In the genomic region with DNA sequence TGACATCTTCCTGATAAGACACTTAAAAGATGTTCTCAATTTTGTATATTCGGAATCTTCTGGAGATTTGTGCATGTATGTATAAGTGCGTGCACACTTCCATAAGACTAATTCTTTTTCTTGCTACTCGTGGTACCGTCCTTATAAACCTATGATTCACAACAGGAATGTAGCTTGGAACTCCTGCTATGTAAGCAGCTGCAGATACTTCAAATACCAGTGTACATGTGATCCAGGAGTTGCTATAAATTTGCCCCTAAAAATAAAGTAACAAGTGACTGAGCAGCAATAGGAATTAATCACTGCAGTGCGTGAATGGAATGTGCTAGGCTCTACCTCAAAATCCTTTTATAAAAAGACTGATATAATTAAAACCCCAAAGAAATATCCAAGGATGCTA, we compare ENCODE assay signal across 13 cellular contexts.
A peak's percentile ranks its signal among the peaks of the same experiment; 100 is the strongest.
DNase-seq lines count a peak whose midpoint lies in the region; ATAC-seq and TF ChIP-seq lines count a peak whose summit lies in the region.
"Had no signal": no experiment of that assay in that cellular context is flagged by ENCODE, and none has a peak within 500 bp of the region (broad histone marks: within the 10 kb centered on the region; RNA-seq: fewer than 3 reads in every experiment).

No MANE protein-coding gene starts in this region.

- no peaks in the 10 kb centered on the region for H3K27me3 ChIP-seq in spleen (replicated peaks in 1 of 7)

- H3K27ac ChIP-seq in spleen = no peak overlapping the region

- intact Hi-C loops in CD14-positive monocyte (cut with micrococcal nuclease) = no loop called here
- intact Hi-C loops in spleen (cut with DNase I; ENCODE audit: low total_unique reads) = no loop called here

- H3K9me3 Mint-ChIP-seq in CD14-positive monocyte = peaks cover 8 to 16% (median 13%) of the 10 kb centered on the region in 7 donors
- peaks cover 20% of the 10 kb centered on the region for H3K9me3 Mint-ChIP-seq in activated CD8-positive, alpha-beta T cell treated with anti-CD3 and anti-CD28 coated beads, Interleukin-2, amount 10 ng/mL, durations not matched to agents 7 days and 5 days (ENCODE audit: insufficient read depth)
- H3K9me3 Mint-ChIP-seq in activated naive CD4-positive, alpha-beta T cell treated with anti-CD3 and anti-CD28 coated beads, Interleukin-2, amount 10 ng/mL, durations not matched to agents 7 days and 5 days = peaks cover 30% of the 10 kb centered on the region

- no peaks in the 10 kb centered on the region for H3K4me1 ChIP-seq in spleen

- no peak overlapping the region for H3K4me3 ChIP-seq in spleen
- H3K4me3 ChIP-seq: K562 had no signal

- H3K9me3 ChIP-seq in spleen = peaks cover 0 to 31% (median 13%) of the 10 kb centered on the region in 8 donors

- no peak for TF ChIP-seq CTCF in CD14-positive monocyte (IDR thresholded peaks at IDR 0.05)
- TF ChIP-seq CTCF in spleen (IDR thresholded peaks at IDR 0.05 in 8 of 11, conservative IDR thresholded peaks at IDR 0.05 in 3 of 11) = no peak

- H3K27me3 Mint-ChIP-seq in CD14-positive monocyte (ENCODE audit: low read depth in 3 of 3) = peaks cover 0 to 2% (median 0%) of the 10 kb centered on the region in 3 donors
- no peaks in the 10 kb centered on the region for H3K27me3 Mint-ChIP-seq in activated CD8-positive, alpha-beta T cell treated with anti-CD3 and anti-CD28 coated beads, Interleukin-2, amount 10 ng/mL, durations not matched to agents 7 days and 5 days (ENCODE audit: low read depth)
- no peaks in the 10 kb centered on the region for H3K27me3 Mint-ChIP-seq in activated naive CD4-positive, alpha-beta T cell treated with anti-CD3 and anti-CD28 coated beads, Interleukin-2, amount 10 ng/mL, durations not matched to agents 7 days and 5 days

- no peak overlapping the region for H3K27ac Mint-ChIP-seq in CD14-positive monocyte
- H3K27ac Mint-ChIP-seq in activated CD8-positive, alpha-beta T cell treated with anti-CD3 and anti-CD28 coated beads, Interleukin-2, amount 10 ng/mL, durations not matched to agents 7 days and 5 days = no peak overlapping the region
- H3K27ac Mint-ChIP-seq in activated naive CD4-positive, alpha-beta T cell treated with anti-CD3 and anti-CD28 coated beads, Interleukin-2, amount 10 ng/mL, durations not matched to agents 7 days and 5 days = no peak overlapping the region
- H3K27ac Mint-ChIP-seq: stimulated activated effector memory CD8-positive, alpha-beta T cell treated with anti-CD3 and anti-CD28 coated beads, Interleukin-12 subunit alpha, Interleukin-12 subunit beta, amount 100 ng/mL, for 72 hours had no signal

- H3K36me3 Mint-ChIP-seq in CD14-positive monocyte = peaks cover 0 to 2% of the 10 kb centered on the region in 2 donors
- H3K36me3 Mint-ChIP-seq in activated CD8-positive, alpha-beta T cell treated with anti-CD3 and anti-CD28 coated beads, Interleukin-2, amount 10 ng/mL, durations not matched to agents 7 days and 5 days (ENCODE audit: low read depth) = peaks cover 34% of the 10 kb centered on the region
- peaks cover 19% of the 10 kb centered on the region for H3K36me3 Mint-ChIP-seq in activated naive CD4-positive, alpha-beta T cell treated with anti-CD3 and anti-CD28 coated beads, Interleukin-2, amount 10 ng/mL, durations not matched to agents 7 days and 5 days
- H3K36me3 Mint-ChIP-seq: stimulated activated effector memory CD8-positive, alpha-beta T cell treated with anti-CD3 and anti-CD28 coated beads, Interleukin-12 subunit alpha, Interleukin-12 subunit beta, amount 100 ng/mL, for 72 hours had no signal

- no peak for ATAC-seq in activated CD8-positive, alpha-beta T cell treated with anti-CD3 and anti-CD28 coated beads, Interleukin-2, amount 10 ng/mL, durations not matched to agents 7 days and 5 days
- ATAC-seq: K562; stimulated activated effector memory CD8-positive, alpha-beta T cell treated with anti-CD3 and anti-CD28 coated beads, Interleukin-12 subunit alpha, Interleukin-12 subunit beta, amount 100 ng/mL, for 72 hours had no signal

- CTCF ChIA-PET in activated CD8-positive, alpha-beta T cell treated with anti-CD3 and anti-CD28 coated beads, Interleukin-2, amount 10 ng/mL, durations not matched to agents 7 days and 5 days (lab: Charles Lee) = interaction anchor here (1.4 to 1.5 kb wide), 2 partner anchors 24 to 45 kb away, joined by 4 to 5 read pairs; no protein-coding TSS in a partner anchor
- CTCF ChIA-PET in activated naive CD4-positive, alpha-beta T cell treated with anti-CD3 and anti-CD28 coated beads, Interleukin-2, amount 10 ng/mL, durations not matched to agents 7 days and 5 days (lab: Charles Lee) = interaction anchor here (0.8 kb wide), 1 partner anchor 47 kb away, joined by 3 read pairs; no protein-coding TSS in a partner anchor

- in situ Hi-C loops in Caki2 (cut with HindIII; ENCODE audit: low pct_unique_long_range_greater_than_20kb, low sequenced_read_pairs) = no loop called here

- peak; percentile 30 for DNase-seq in Caki2 (ENCODE audit: low read depth)
- peak; percentile 34 for DNase-seq in RPMI7951 (ENCODE audit: low read depth)
- peak; percentile 31 for DNase-seq in fibroblast of gingiva (ENCODE audit: low read depth)
- DNase-seq in non-pigmented ciliary epithelial cell (ENCODE audit: low read depth) = peak; percentile 89
- DNase-seq in CD14-positive monocyte (ENCODE audit: low spot score) = no peak
- no peak for DNase-seq in activated CD8-positive, alpha-beta T cell treated with anti-CD3 and anti-CD28 coated beads, Interleukin-2, amount 10 ng/mL, durations not matched to agents 7 days and 5 days
- no peak for DNase-seq in activated naive CD4-positive, alpha-beta T cell treated with anti-CD3 and anti-CD28 coated beads, Interleukin-2, amount 10 ng/mL, durations not matched to agents 7 days and 5 days
- DNase-seq in spleen = no peak
- DNase-seq: H7, NCI-H2081, T1000 had no signal

- WGBS in spleen, 5 donors = 80 to 87% (median 82%) methylated on average over 5 of the region's 5 CpGs

- H3K4me3 Mint-ChIP-seq in CD14-positive monocyte = no peak overlapping the region
- no peak overlapping the region for H3K4me3 Mint-ChIP-seq in activated CD8-positive, alpha-beta T cell treated with anti-CD3 and anti-CD28 coated beads, Interleukin-2, amount 10 ng/mL, durations not matched to agents 7 days and 5 days
- no peak overlapping the region for H3K4me3 Mint-ChIP-seq in activated naive CD4-positive, alpha-beta T cell treated with anti-CD3 and anti-CD28 coated beads, Interleukin-2, amount 10 ng/mL, durations not matched to agents 7 days and 5 days
- H3K4me3 Mint-ChIP-seq: stimulated activated effector memory CD8-positive, alpha-beta T cell treated with anti-CD3 and anti-CD28 coated beads, Interleukin-12 subunit alpha, Interleukin-12 subunit beta, amount 100 ng/mL, for 72 hours had no signal

- no peak for TF ChIP-seq POLR2A in spleen (IDR thresholded peaks at IDR 0.05)

- POLR2A ChIA-PET in activated CD8-positive, alpha-beta T cell treated with anti-CD3 and anti-CD28 coated beads, Interleukin-2, amount 10 ng/mL, durations not matched to agents 7 days and 5 days (lab: Charles Lee) = no interaction called here

- H3K4me1 Mint-ChIP-seq in CD14-positive monocyte = no peaks in the 10 kb centered on the region
- H3K4me1 Mint-ChIP-seq in activated CD8-positive, alpha-beta T cell treated with anti-CD3 and anti-CD28 coated beads, Interleukin-2, amount 10 ng/mL, durations not matched to agents 7 days and 5 days (ENCODE audit: low read depth) = peaks cover 49% of the 10 kb centered on the region
- peaks cover 52% of the 10 kb centered on the region for H3K4me1 Mint-ChIP-seq in activated naive CD4-positive, alpha-beta T cell treated with anti-CD3 and anti-CD28 coated beads, Interleukin-2, amount 10 ng/mL, durations not matched to agents 7 days and 5 days
- H3K4me1 Mint-ChIP-seq: stimulated activated effector memory CD8-positive, alpha-beta T cell treated with anti-CD3 and anti-CD28 coated beads, Interleukin-12 subunit alpha, Interleukin-12 subunit beta, amount 100 ng/mL, for 72 hours had no signal

- no peaks in the 10 kb centered on the region for H3K36me3 ChIP-seq in spleen

Comparison
In these comparisons a context has a peak if more than half of its experiments do, and no peak if none do; other contexts are left out.
1. DNase-seq: peak in Caki2 (single experiment), RPMI7951 (single experiment), fibroblast of gingiva (single experiment) and non-pigmented ciliary epithelial cell (single experiment); none in CD14-positive monocyte (single experiment), activated CD8-positive, alpha-beta T cell treated with anti-CD3 and anti-CD28 coated beads, Interleukin-2, amount 10 ng/mL, durations not matched to agents 7 days and 5 days (single experiment), activated naive CD4-positive, alpha-beta T cell treated with anti-CD3 and anti-CD28 coated beads, Interleukin-2, amount 10 ng/mL, durations not matched to agents 7 days and 5 days (single experiment) and spleen (single experiment).